Comparison of ENCODE assay signal across 1 cellular context in the genomic region with DNA sequence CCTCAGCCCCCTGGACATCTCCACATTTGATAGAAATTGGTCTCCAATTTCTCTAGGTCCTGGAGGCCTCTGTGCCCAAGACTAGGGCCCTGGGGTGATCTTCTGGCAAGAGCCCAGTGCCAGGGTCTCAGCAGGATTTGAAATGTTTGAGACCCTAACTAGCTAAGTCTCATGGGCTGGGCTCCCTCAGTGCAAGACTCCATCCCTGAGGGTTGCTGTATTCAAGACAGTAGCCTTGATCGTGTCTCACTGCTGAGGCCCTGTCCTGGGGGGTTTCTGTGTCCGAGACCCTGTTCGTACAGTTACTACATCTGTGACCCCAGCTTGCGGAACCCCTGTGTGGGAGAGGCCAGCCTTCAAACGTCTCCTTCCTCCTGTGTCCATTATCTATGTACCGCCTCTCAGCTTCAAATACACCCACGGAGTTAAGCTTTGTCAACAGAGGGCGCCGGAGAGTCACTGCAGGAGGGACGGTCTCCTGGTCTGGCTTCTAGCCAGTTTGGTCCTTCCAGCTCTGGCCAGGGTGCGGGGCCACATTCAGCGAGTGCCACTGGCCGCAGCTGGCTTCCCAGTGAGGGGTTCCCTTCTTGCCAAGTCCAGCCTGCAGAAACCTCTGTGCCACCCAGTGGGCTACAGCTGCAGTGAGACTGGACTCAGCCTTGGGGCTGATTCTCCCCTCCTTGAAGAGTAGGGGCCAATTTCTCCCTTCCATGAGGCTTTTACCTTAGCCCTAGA.
TF ChIP-seq lines count a peak whose summit lies in the region.

No MANE protein-coding gene starts in this region.

TF ChIP-seq in K562, 482 proteins besides CTCF, POLR2A, EP300 and RAD21:
- peak in 1 of 2 experiments; percentile 19; a peak in 1 of 4 replicates for TF ChIP-seq MAZ (CRISPR knock-in tag; conservative IDR thresholded peaks at IDR 0.05 in 1 of 2, IDR thresholded peaks at IDR 0.05 in 1 of 2)
- peak; percentile 97 for TF ChIP-seq NFIC (IDR thresholded peaks at IDR 0.05)
- 0 out of 2 replicates have a peak, but pooled peaks have one; percentile 19 for TF ChIP-seq CREM (IDR thresholded peaks at IDR 0.05; ENCODE audit: low read depth)
- 0 out of 2 replicates have a peak, but pooled peaks have one; percentile 20 for TF ChIP-seq SMC3 (conservative IDR thresholded peaks at IDR 0.05; ENCODE audit: insufficient read depth, low read depth, low read length)
- TF ChIP-seq NFIX (CRISPR knock-in tag; IDR thresholded peaks at IDR 0.05; ENCODE audit: low read depth) = 0 out of 2 replicates have a peak, but pooled peaks have one; percentile 25
- TF ChIP-seq EGR1 (conservative IDR thresholded peaks at IDR 0.05) = peak; percentile 64
